ENCODE assay signal across 11 cellular contexts in genomic region chr6:149268768-149269167, GRCh38.
"Had no signal": no experiment of that assay in that cellular context is flagged by ENCODE, and none has a peak within 500 bp of the region (broad histone marks: within the 10 kb centered on the region; RNA-seq: fewer than 3 reads in every experiment).

No MANE protein-coding gene starts in this region.

- H3K4me3 ChIP-seq: coronary artery, psoas muscle, right lobe of liver had no signal

- DNase-seq: activated T-cell treated with anti-CD3 and anti-CD28 coated beads, Interleukin-2, amount 50 U/mL, for 1 hour; caudate nucleus; effector CD4-positive, alpha-beta T cell; left ventricle myocardium superior; mesenchymal stem cell; psoas muscle; right lobe of liver; stimulated activated CD4-positive, alpha-beta T cell treated with anti-CD3 and anti-CD28 coated beads, Interleukin-12 subunit alpha, Interleukin-12 subunit beta, amount 100 ng/mL, for 4 hours; stimulated activated naive CD4-positive, alpha-beta T cell; T-helper 17 cell had no signal

- H3K9me3 ChIP-seq: right lobe of liver had no signal

- H3K27me3 ChIP-seq: right lobe of liver had no signal

- H3K36me3 ChIP-seq: right lobe of liver had no signal

- ATAC-seq: left ventricle myocardium superior, psoas muscle, right lobe of liver, T-helper 17 cell had no signal

- H3K4me1 ChIP-seq: right lobe of liver had no signal

- H3K27ac ChIP-seq: coronary artery, psoas muscle, right lobe of liver had no signal
